Comparison of ENCODE assay signal across 10 cellular contexts in the genomic region with DNA sequence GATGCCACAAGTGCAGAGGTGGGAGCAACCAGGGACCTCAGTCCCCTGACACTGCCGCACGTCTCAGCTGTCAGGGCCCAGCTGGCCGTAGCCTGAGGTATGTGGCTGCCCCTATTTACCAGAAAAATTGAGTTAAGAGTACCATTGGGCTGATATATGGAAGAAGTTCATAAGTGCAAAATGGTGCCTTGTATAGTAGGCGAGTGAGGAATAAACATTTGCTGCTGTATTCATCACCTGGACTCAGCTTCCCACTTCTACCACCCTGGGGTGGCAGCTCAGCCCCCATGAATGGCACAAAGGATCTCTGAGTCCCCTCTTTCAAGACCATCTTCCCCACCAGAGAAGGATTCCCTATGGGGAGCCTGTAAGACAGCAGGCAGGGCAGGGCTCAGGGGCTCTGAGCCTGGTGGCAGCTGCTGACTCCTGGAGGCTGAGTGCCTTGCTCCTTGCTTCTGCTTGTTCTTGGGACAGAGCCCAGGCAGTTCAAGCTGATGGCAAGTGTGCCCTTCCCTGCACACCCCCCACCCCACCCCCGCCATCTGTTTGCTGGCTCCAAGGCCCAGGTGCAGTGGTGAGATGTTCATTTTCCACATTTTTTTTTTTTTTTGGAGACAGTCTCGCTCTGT. TPM values are rescaled to one million over a fixed set of nuclear protein-coding genes. Genes with fewer than 3 reads are reported as not detected.
A peak's percentile ranks its signal among the peaks of the same experiment; 100 is the strongest.
DNase-seq lines count a peak whose midpoint lies in the region; ATAC-seq, FAIRE-seq and TF ChIP-seq lines count a peak whose summit lies in the region.
"Had no signal": no experiment of that assay in that cellular context is flagged by ENCODE, and none has a peak within 500 bp of the region (broad histone marks: within the 10 kb centered on the region; RNA-seq: fewer than 3 reads in every experiment).

No MANE protein-coding gene starts in this region.

- H2AFZ ChIP-seq in K562 (ENCODE audit: low read depth, low read length), result no peak overlapping the region
- H2AFZ ChIP-seq: parathyroid adenoma had no signal

- peak overlapping the region; percentile 35 to 62 for H3K27ac Mint-ChIP-seq in activated naive CD4-positive, alpha-beta T cell treated with anti-CD3 and anti-CD28 coated beads, Interleukin-2, amount 50 U/mL, for 72 hours
- H3K27ac Mint-ChIP-seq: activated CD4-positive, alpha-beta T cell treated with anti-CD3 and anti-CD28 coated beads, Interleukin-2, amount 10 ng/mL, durations not matched to agents 7 days and 5 days had no signal

- intact Hi-C loops in K562 (cut with micrococcal nuclease), result no loop called here
- intact Hi-C loops in stomach (cut with DNase I; ENCODE audit: low total_unique reads), result no loop called here

- POLR2A ChIA-PET in K562 (lab: Yijun Ruan, JAX), result interaction anchor here (0.6 to 0.8 kb wide), 3 partner anchors 48 to 1151 kb away, joined by 3 to 4 read pairs (median 3); a partner anchor contains a TSS

- H3K9me1 ChIP-seq in K562 (ENCODE audit: control insufficient read depth, insufficient read depth, low read length), result peaks cover 10% of the 10 kb centered on the region

- H3K36me3 Mint-ChIP-seq in activated naive CD4-positive, alpha-beta T cell treated with anti-CD3 and anti-CD28 coated beads, Interleukin-2, amount 50 U/mL, for 72 hours, result peaks cover 36 to 46% of the 10 kb centered on the region in 2 donors

- WGBS in K562 (ENCODE audit: insufficient coverage, low coverage, missing lambda C conversion rate), result 47% methylated on average over 3 of the region's 6 CpGs
- WGBS in stomach, 5 donors, result 77 to 82% (median 78%) methylated on average over 6 of the region's 6 CpGs

- peak overlapping the region in 1 of 2 experiments; percentile 88; a peak in 2 of 4 replicates for H3K9ac ChIP-seq in K562 (ENCODE audit: insufficient read depth in 1 of 2, low read depth in 2 of 2, low read length in 2 of 2)
- H3K9ac ChIP-seq: parathyroid adenoma had no signal

- TF ChIP-seq CTCF in K562 (IDR thresholded peaks at IDR 0.05 in 2 of 3, conservative IDR thresholded peaks at IDR 0.05 in 1 of 3; ENCODE audit: insufficient read depth in 2 of 3, low read depth in 1 of 3, low read length in 3 of 3) (no peak), stomach (IDR thresholded peaks at IDR 0.05) (no peak)

- no peak overlapping the region for H3K4me2 ChIP-seq in K562 (ENCODE audit: insufficient read depth, low read length)

- H3K4me3 ChIP-seq in K562, result no peak overlapping the region
- no peak overlapping the region for H3K4me3 ChIP-seq in stomach

- CTCF ChIA-PET in K562 (lab: Yijun Ruan, JAX; ENCODE audit: low intra/inter-chr PET ratio), result no interaction called here

- peak; percentile 22; the same call in 1 of the 2 replicates for TF ChIP-seq POLR2A in K562 (conservative IDR thresholded peaks at IDR 0.05)
- TF ChIP-seq POLR2A in stomach (IDR thresholded peaks at IDR 0.05), result no peak

- H3K4me1 ChIP-seq in K562 (replicated peaks in 1 of 2; ENCODE audit: control insufficient read depth in 2 of 2, insufficient read depth in 2 of 2, low read length in 2 of 2) (peaks cover 26% of the 10 kb centered on the region in 2 experiments), stomach (peaks cover 38 to 67% (median 57%) of the 10 kb centered on the region in 4 donors)

- ATAC-seq in activated naive CD4-positive, alpha-beta T cell treated with anti-CD3 and anti-CD28 coated beads, Interleukin-2, amount 50 U/mL, for 72 hours, result no peak
- ATAC-seq in K562 (peak; percentile 16), GM21447 (IDR thresholded peaks at IDR 0.05; ENCODE audit: unreplicated experiment) (no peak)

- in situ Hi-C loops in K562 (cut with MboI), result no loop called here

- no peak for FAIRE-seq in K562 (lab: Jason Lieb, UNC)

- H4K20me1 ChIP-seq in K562 (replicated peaks; ENCODE audit: control insufficient read depth, insufficient read depth, low read length), result peaks cover 66% of the 10 kb centered on the region

- no TSS peak for BruUV-seq in K562 (replicated peaks; lab: Mats Ljungman, UMichigan)

- H3K36me3 ChIP-seq in K562 (ENCODE audit: control insufficient read depth, insufficient read depth, low read length), result peaks cover 93% of the 10 kb centered on the region
- peaks cover 37 to 92% (median 82%) of the 10 kb centered on the region in 4 donors for H3K36me3 ChIP-seq in stomach

- no peak overlapping the region for H3K27ac ChIP-seq in K562 (ENCODE audit: extremely low read depth, low read depth, low read length)
- H3K27ac ChIP-seq in stomach, result peak overlapping the region in 4 of 5 donors; percentile 10 to 93 (median 38)
- H3K27ac ChIP-seq: parathyroid adenoma had no signal

- H3K9me3 Mint-ChIP-seq in activated naive CD4-positive, alpha-beta T cell treated with anti-CD3 and anti-CD28 coated beads, Interleukin-2, amount 50 U/mL, for 72 hours, result no peaks in the 10 kb centered on the region
- H3K9me3 Mint-ChIP-seq: activated CD4-positive, alpha-beta T cell treated with anti-CD3 and anti-CD28 coated beads, Interleukin-2, amount 10 ng/mL, durations not matched to agents 7 days and 5 days had no signal

- no peaks in the 10 kb centered on the region for H3K27me3 ChIP-seq in K562 (ENCODE audit: control insufficient read depth in 2 of 2, insufficient read depth in 2 of 2, low read length in 2 of 2)
- no peaks in the 10 kb centered on the region for H3K27me3 ChIP-seq in stomach

- TF ChIP-seq EP300 in K562 (IDR thresholded peaks at IDR 0.05; ENCODE audit: low read length) (no peak), stomach (IDR thresholded peaks at IDR 0.05) (no peak)

- no peaks in the 10 kb centered on the region for H3K9me3 ChIP-seq in K562 (replicated peaks; ENCODE audit: control insufficient read depth, insufficient read depth, low read depth, low read length)
- H3K9me3 ChIP-seq in stomach, result no peaks in the 10 kb centered on the region

- peaks cover 60% of the 10 kb centered on the region for H3K79me2 ChIP-seq in K562 (ENCODE audit: control insufficient read depth, insufficient read depth, low read length)

- no peak for TF ChIP-seq RAD21 in K562 (CRISPR knock-in tag; conservative IDR thresholded peaks at IDR 0.05 in 1 of 2, IDR thresholded peaks at IDR 0.05 in 1 of 2)

- no peak for DNase-seq in activated naive CD4-positive, alpha-beta T cell treated with anti-CD3 and anti-CD28 coated beads, Interleukin-2, amount 50 U/mL, for 72 hours (ENCODE audit: low spot score in 2 of 2)
- DNase-seq in activated naive CD4-positive, alpha-beta T cell (lab: John Stamatoyannopoulos, UW), result no peak
- DNase-seq in NCI-H2171 (lab: John Stamatoyannopoulos, UW) (peak; percentile 91), K562 (ENCODE audit: extremely low read depth in 1 of 4, low spot score in 3 of 4) (peak in 2 of 4 experiments; percentile 39 to 45), stomach (peak; percentile 34), AG20443 (ENCODE audit: low spot score) (no peak)
- DNase-seq in activated CD4-positive, CD25-positive, alpha-beta regulatory T cell (lab: John Stamatoyannopoulos, UW), result no peak
- DNase-seq: activated CD4-positive, alpha-beta T cell treated with anti-CD3 and anti-CD28 coated beads, Interleukin-2, amount 10 ng/mL, durations not matched to agents 7 days and 5 days had no signal

RNA-seq across cellular contexts. Expression of a gene that starts 29.0 kb away (rescaled TPM):
- 10 to 100 TPM; 29.1 to 42.0 TPM for total RNA-seq in activated naive CD4-positive, alpha-beta T cell treated with anti-CD3 and anti-CD28 coated beads, Interleukin-2, amount 50 U/mL, for 72 hours
- 66.3 and 211 TPM in 2 replicates for total RNA-seq in K562 (2011; cell fraction: chromatin; rRNA removed; ENCODE audit: low replicate concordance)
- 185 and 234 TPM in 2 replicates for total RNA-seq in K562 (2011; cell fraction: nucleolus; rRNA removed)
- 108 and 114 TPM in 2 replicates for total RNA-seq in K562 (2011; cell fraction: nucleoplasm; rRNA removed)
- total RNA-seq in K562 (2014; rRNA removed) (43.5 and 51.6 TPM in 2 replicates), K562 (2014; rRNA removed; fragmentation: Illumina TruSeq; extraction: Trizol) (24.1 and 30.3 TPM in 2 replicates), K562 (2015; rRNA removed; fragmentation: Illumina TruSeq; extraction: Trizol) (28.6 and 31.9 TPM in 2 replicates), K562 (2021) (93.6 and 97.5 TPM in 2 replicates), stomach (10 to 100 TPM in 1 of 5 donors, 1 to 10 TPM in 3, under 1 TPM in 1; 0.58 to 24.8 (median 4.5) TPM)
- polyA plus RNA-seq in K562 (2011; rRNA removed) (37.5 and 60.1 TPM in 2 replicates), K562 (2014; fragmentation: Illumina TruSeq; extraction: Trizol) (29.6 and 39.7 TPM in 2 replicates), K562 (2014; fragmentation: Nextera tagmentation; extraction: Ambion mirVana) (10 to 100 TPM in 1 of 2 experiments, 1 to 10 TPM in 1; 10.0 to 15.6 TPM), K562 (2014; rRNA removed) (33.7 and 42.0 TPM in 2 replicates), stomach (1 to 10 TPM; 5.3 to 8.8 (median 6.4) TPM)
- polyA plus RNA-seq in K562 (2011; cell fraction: cytosol; rRNA removed), result 43.3 and 57.1 TPM in 2 replicates
- 61.7 and 85.4 TPM in 2 replicates for polyA plus RNA-seq in K562 (2011; cell fraction: nucleus; rRNA removed)
- 83.6 and 173 TPM in 2 replicates for polyA plus RNA-seq in K562 (2012)
- polyA minus RNA-seq in K562 (2011; rRNA and poly(A)+ RNA removed), result 43.0 and 43.3 TPM in 2 replicates
- 86.4 and 94.1 TPM in 2 replicates for polyA minus RNA-seq in K562 (2011; cell fraction: cytosol; rRNA and poly(A)+ RNA removed)
- polyA minus RNA-seq in K562 (2011; cell fraction: nucleus; rRNA and poly(A)+ RNA removed), result 27.1 and 30.0 TPM in 2 replicates

RNA-seq across cellular contexts. Expression of a gene that starts 47.6 kb away (rescaled TPM):
- 1 to 10 TPM in 1 of 2 donors, under 1 TPM in 1; 0.41 to 1.4 TPM for total RNA-seq in activated naive CD4-positive, alpha-beta T cell treated with anti-CD3 and anti-CD28 coated beads, Interleukin-2, amount 50 U/mL, for 72 hours
- 0.18 and 0.30 TPM in 2 replicates for total RNA-seq in K562 (2011; cell fraction: chromatin; rRNA removed; ENCODE audit: low replicate concordance)
- total RNA-seq in K562 (2011; cell fraction: nucleolus; rRNA removed), result 0.13 and 0.33 TPM in 2 replicates
- total RNA-seq in K562 (2011; cell fraction: nucleoplasm; rRNA removed), result 0.23 and 0.29 TPM in 2 replicates
- not detected in 2 replicates for total RNA-seq in K562 (2014; rRNA removed)
- not detected in 2 replicates for total RNA-seq in K562 (2014; rRNA removed; fragmentation: Illumina TruSeq; extraction: Trizol)
- not detected in 2 replicates for total RNA-seq in K562 (2015; rRNA removed; fragmentation: Illumina TruSeq; extraction: Trizol)
- total RNA-seq in K562 (2021), result 0.04 TPM in 1 of 2 replicates, not detected in the other
- 0.05 and 0.07 TPM in 2 replicates for polyA plus RNA-seq in K562 (2011; rRNA removed)
- polyA plus RNA-seq in K562 (2011; cell fraction: cytosol; rRNA removed), result not detected in 2 replicates
- 0.03 and 0.07 TPM in 2 replicates for polyA plus RNA-seq in K562 (2011; cell fraction: nucleus; rRNA removed)
- 0.61 and 0.75 TPM in 2 replicates for polyA plus RNA-seq in K562 (2012)
- polyA plus RNA-seq in K562 (2014; fragmentation: Illumina TruSeq; extraction: Trizol), result not detected in 2 replicates
- under 1 TPM; 0.08 to 0.34 TPM for polyA plus RNA-seq in K562 (2014; fragmentation: Nextera tagmentation; extraction: Ambion mirVana)
- polyA plus RNA-seq in K562 (2014; rRNA removed), result 0.05 TPM in 1 of 2 replicates, not detected in the other
- polyA minus RNA-seq in K562 (2011; rRNA and poly(A)+ RNA removed), result not detected in 2 replicates
- polyA minus RNA-seq in K562 (2011; cell fraction: cytosol; rRNA and poly(A)+ RNA removed), result not detected in 2 replicates
- 0.11 and 0.13 TPM in 2 replicates for polyA minus RNA-seq in K562 (2011; cell fraction: nucleus; rRNA and poly(A)+ RNA removed)
- total RNA-seq in stomach, result 100 to 1,000 TPM in 1 of 5 donors, 10 to 100 TPM in 2, 1 to 10 TPM in 2; 1.1 to 306 (median 14.5) TPM
- 1 to 10 TPM; 2.6 to 4.0 (median 3.4) TPM for polyA plus RNA-seq in stomach

Comparison
In these comparisons a context has a peak if more than half of its experiments do, and no peak if none do; other contexts are left out.
1. DNase-seq: peak in NCI-H2171 (single experiment) and stomach (single experiment); none in activated naive CD4-positive, alpha-beta T cell treated with anti-CD3 and anti-CD28 coated beads, Interleukin-2, amount 50 U/mL, for 72 hours (0 of 2), activated naive CD4-positive, alpha-beta T cell (0 of 4), activated CD4-positive, CD25-positive, alpha-beta regulatory T cell (0 of 4) and AG20443 (single experiment).